ENCODE assay signal across 8 cellular contexts in the genomic region with DNA sequence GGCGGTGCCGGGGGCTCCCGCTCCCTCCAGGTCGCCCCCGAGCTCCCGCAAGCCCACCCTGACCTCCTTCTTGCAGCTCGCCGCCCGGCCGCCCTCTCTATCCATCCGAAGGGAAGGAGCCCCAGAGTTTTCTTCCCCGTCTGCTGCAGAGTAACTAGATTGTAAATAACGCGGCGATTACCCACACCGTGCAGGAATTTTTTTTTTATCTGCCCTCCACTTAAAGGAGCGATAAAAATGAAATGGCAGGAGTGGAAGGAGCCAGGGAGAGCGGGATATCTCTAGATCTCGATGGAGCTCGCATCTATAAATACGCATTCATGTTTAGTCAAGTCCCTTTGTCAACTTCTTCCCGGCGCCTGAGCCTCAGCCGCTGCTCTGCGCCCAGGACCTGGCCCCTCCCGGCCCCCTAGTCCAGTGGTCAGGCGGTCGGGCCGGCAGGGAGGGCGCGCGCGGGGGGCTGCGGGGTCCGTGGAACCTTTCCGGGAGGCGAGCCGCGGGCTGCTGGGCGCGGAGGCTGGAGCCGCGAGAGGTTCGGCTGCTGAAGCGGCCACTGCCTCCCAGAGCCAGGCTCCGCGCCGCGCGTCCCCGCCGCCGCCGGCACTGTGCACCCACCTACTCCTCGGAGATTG.
DNase-seq lines count a peak whose midpoint lies in the region; ATAC-seq and TF ChIP-seq lines count a peak whose summit lies in the region.

No MANE protein-coding gene starts in this region.

- H3K27ac Mint-ChIP-seq in activated naive CD4-positive, alpha-beta T cell treated with anti-CD3 and anti-CD28 coated beads, Interleukin-2, amount 50 U/mL, for 24 hours: no peak overlapping the region

- no peak for TF ChIP-seq POLR2A in testis (IDR thresholded peaks at IDR 0.05)

- H3K4me3 ChIP-seq in ectodermal cell (ENCODE audit: insufficient read depth, low read depth, low read length) (peak overlapping the region; percentile 56), testis (peak overlapping the region; percentile 69 to 71)

- H3K9me3 ChIP-seq in ectodermal cell (ENCODE audit: control insufficient read depth, low read length) (no peaks in the 10 kb centered on the region), testis (no peaks in the 10 kb centered on the region)

- H3K4me3 Mint-ChIP-seq in activated naive CD4-positive, alpha-beta T cell treated with anti-CD3 and anti-CD28 coated beads, Interleukin-2, amount 50 U/mL, for 24 hours: peak overlapping the region; percentile 79

- intact Hi-C loops in testis (cut with DNase I; ENCODE audit: low total_unique reads): no loop called here

- no peak for DNase-seq in activated naive CD4-positive, alpha-beta T cell treated with Interleukin-2 at 50 U/mL for 16 hours
- DNase-seq in NOMO-1 treated with DMSO at 0.1 percent for 48 hours (lab: John Stamatoyannopoulos, UW; ENCODE audit: unreplicated experiment) (peak; percentile 24), lung microvascular endothelial cell (ENCODE audit: low read depth in 2 of 2) (peak; percentile 28 to 33), testis (peak; percentile 44), NCI-H446 treated with DMSO at 0.1 percent for 48 hours (lab: John Stamatoyannopoulos, UW) (no peak)

- ATAC-seq in GM21619 (IDR thresholded peaks at IDR 0.05; ENCODE audit: unreplicated experiment): no peak

- H3K27ac ChIP-seq in ectodermal cell (ENCODE audit: insufficient read depth, low read depth, low read length, poor library complexity, severe bottlenecking): peak overlapping the region; percentile 81
- H3K27ac ChIP-seq in testis: peak overlapping the region; percentile 19 to 85

- peaks cover 19% of the 10 kb centered on the region for H3K4me1 Mint-ChIP-seq in activated naive CD4-positive, alpha-beta T cell treated with anti-CD3 and anti-CD28 coated beads, Interleukin-2, amount 50 U/mL, for 24 hours

- H3K27me3 Mint-ChIP-seq in activated naive CD4-positive, alpha-beta T cell treated with anti-CD3 and anti-CD28 coated beads, Interleukin-2, amount 50 U/mL, for 24 hours: peaks cover 49% of the 10 kb centered on the region

- H3K9me3 Mint-ChIP-seq in activated naive CD4-positive, alpha-beta T cell treated with anti-CD3 and anti-CD28 coated beads, Interleukin-2, amount 50 U/mL, for 24 hours: no peaks in the 10 kb centered on the region

- WGBS in ectodermal cell, 2 experiments: 0 to 1% methylated on average over 54 to 55 of the region's 55 CpGs
- 0 to 2% methylated on average over 27 to 45 of the region's 55 CpGs for WGBS in testis, 2 donors

- H3K27me3 ChIP-seq in ectodermal cell (ENCODE audit: control insufficient read depth, insufficient read depth, low read length, poor library complexity, severe bottlenecking) (peaks cover 17% of the 10 kb centered on the region), testis (no peaks in the 10 kb centered on the region)

- H3K36me3 Mint-ChIP-seq in activated naive CD4-positive, alpha-beta T cell treated with anti-CD3 and anti-CD28 coated beads, Interleukin-2, amount 50 U/mL, for 24 hours: no peaks in the 10 kb centered on the region

- no peak for TF ChIP-seq CTCF in testis (IDR thresholded peaks at IDR 0.05)

- H3K4me1 ChIP-seq in ectodermal cell (ENCODE audit: control insufficient read depth, insufficient read depth, low read length) (peaks cover 7% of the 10 kb centered on the region), testis (peaks cover 16% of the 10 kb centered on the region)

- H3K36me3 ChIP-seq in ectodermal cell (ENCODE audit: control insufficient read depth, insufficient read depth, low read length): no peaks in the 10 kb centered on the region
- H3K36me3 ChIP-seq in testis (ENCODE audit: low read depth, missing control alignments): no peaks in the 10 kb centered on the region

Comparison
In these comparisons a context has a peak if more than half of its experiments do, and no peak if none do; other contexts are left out.
1. DNase-seq: peak in NOMO-1 treated with DMSO at 0.1 percent for 48 hours (single experiment), lung microvascular endothelial cell (2 of 2) and testis (single experiment); none in activated naive CD4-positive, alpha-beta T cell treated with Interleukin-2 at 50 U/mL for 16 hours (single experiment) and NCI-H446 treated with DMSO at 0.1 percent for 48 hours (single experiment).